ENCODE assay signal across 1 cellular context in the genomic region with DNA sequence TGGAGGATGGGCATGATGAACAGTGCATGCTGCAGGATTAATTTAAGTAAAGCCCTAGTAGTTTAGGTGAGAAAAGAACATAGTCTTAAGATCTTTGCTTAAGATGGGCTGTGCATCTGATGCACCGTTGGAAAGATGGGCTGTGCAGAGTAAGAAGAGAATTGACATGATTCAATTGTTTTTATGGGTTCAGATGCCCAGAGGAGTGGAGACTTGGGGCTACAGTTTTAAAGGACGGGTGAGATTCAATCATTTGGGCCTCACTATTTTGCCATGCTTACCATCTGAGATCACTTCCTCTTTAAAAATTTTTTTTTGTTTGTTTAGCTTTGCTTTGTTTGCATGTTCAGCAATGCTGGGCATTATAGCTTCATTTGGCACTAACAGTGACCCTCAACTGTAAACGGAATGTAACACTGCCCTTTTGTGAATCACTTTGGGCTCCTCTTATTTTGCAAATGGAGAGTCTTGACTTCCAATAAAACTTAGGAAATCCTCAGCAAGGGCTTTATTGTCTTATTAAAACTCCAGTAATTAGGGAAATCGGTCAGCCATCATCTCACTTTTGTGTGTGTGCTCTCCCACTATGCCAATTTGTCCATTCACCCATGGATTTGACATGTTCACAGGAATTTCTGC.
TF ChIP-seq lines count a peak whose summit lies in the region.

No MANE protein-coding gene starts in this region.

TF ChIP-seq in endothelial cell of umbilical vein, 7 proteins besides CTCF, POLR2A, EP300 and RAD21:
- TF ChIP-seq MYC (IDR thresholded peaks at IDR 0.05; ENCODE audit: low read depth, low read length): no peak
- TF ChIP-seq EZH2 (IDR thresholded peaks at IDR 0.05; ENCODE audit: borderline replicate concordance, low read depth, low read length, severe bottlenecking): no peak
- no peak for TF ChIP-seq FOS (IDR thresholded peaks at IDR 0.05; ENCODE audit: borderline replicate concordance, insufficient read depth, low read length)
- no peak for TF ChIP-seq JUN (IDR thresholded peaks at IDR 0.05; ENCODE audit: borderline replicate concordance, insufficient read depth, insufficient read length, low read depth)
- no peak for TF ChIP-seq POLR2AphosphoS5 (IDR thresholded peaks at IDR 0.05; ENCODE audit: insufficient read depth, low read depth, low read length)
- no peak for TF ChIP-seq GATA2 (IDR thresholded peaks at IDR 0.05; ENCODE audit: insufficient read depth, insufficient read length, low read depth, low read length)
- TF ChIP-seq, protein P1, sequence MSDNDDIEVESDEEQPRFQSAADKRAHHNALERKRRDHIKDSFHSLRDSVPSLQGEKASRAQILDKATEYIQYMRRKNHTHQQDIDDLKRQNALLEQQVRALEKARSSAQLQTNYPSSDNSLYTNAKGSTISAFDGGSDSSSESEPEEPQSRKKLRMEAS (IDR thresholded peaks at IDR 0.05; ENCODE audit: insufficient read depth, insufficient read length): no peak
